16 cellular contexts compared by ENCODE assay signal in genomic region chr5:141479776-141480175, GRCh38. TPM values are rescaled to one million over a fixed set of nuclear protein-coding genes. Genes with fewer than 3 reads are reported as not detected.
DNase-seq lines count a peak whose midpoint lies in the region; ATAC-seq and TF ChIP-seq lines count a peak whose summit lies in the region.
"Had no signal": no experiment of that assay in that cellular context is flagged by ENCODE, and none has a peak within 500 bp of the region (broad histone marks: within the 10 kb centered on the region; RNA-seq: fewer than 3 reads in every experiment).

No MANE protein-coding gene starts in this region.

- H3K36me3 Mint-ChIP-seq in progenitor cell of endocrine pancreas (ENCODE audit: insufficient read depth) = peaks cover 8% of the 10 kb centered on the region

- ATAC-seq in Right ventricle myocardium superior (ENCODE audit: poor library complexity) = no peak
- ATAC-seq in upper lobe of right lung = no peak
- ATAC-seq in HG02885 (IDR thresholded peaks at IDR 0.05; ENCODE audit: poor library complexity, unreplicated experiment) = no peak
- ATAC-seq: activated CD4-positive, alpha-beta T cell treated with anti-CD3 and anti-CD28 coated beads for 36 hours had no signal

- H3K27me3 ChIP-seq in left ventricle myocardium inferior (ENCODE audit: low read depth) (no peaks in the 10 kb centered on the region), upper lobe of right lung (peaks cover 9% of the 10 kb centered on the region)
- H3K27me3 ChIP-seq: uterus had no signal

- H3K9me3 Mint-ChIP-seq in progenitor cell of endocrine pancreas (ENCODE audit: low read depth) = peaks cover 6% of the 10 kb centered on the region

- peaks cover 22% of the 10 kb centered on the region for H3K4me1 Mint-ChIP-seq in progenitor cell of endocrine pancreas (ENCODE audit: low read depth)

- no peaks in the 10 kb centered on the region for H3K36me3 ChIP-seq in left ventricle myocardium inferior
- H3K36me3 ChIP-seq in upper lobe of right lung = no peaks in the 10 kb centered on the region
- H3K36me3 ChIP-seq: uterus had no signal

- intact Hi-C loops in left ventricle myocardium inferior (cut with micrococcal nuclease) (no loop called here), Right ventricle myocardium superior (cut with DNase I) (no loop called here), upper lobe of right lung (cut with DNase I) (no loop called here)

- TF ChIP-seq CTCF in left ventricle myocardium inferior (IDR thresholded peaks at IDR 0.05; ENCODE audit: borderline replicate concordance) = no peak
- TF ChIP-seq CTCF in upper lobe of right lung (IDR thresholded peaks at IDR 0.05) = no peak
- no peak for TF ChIP-seq CTCF in progenitor cell of endocrine pancreas (IDR thresholded peaks at IDR 0.05; ENCODE audit: unreplicated experiment)

- no peak overlapping the region for H3K27ac ChIP-seq in left ventricle myocardium inferior (replicated peaks)
- no peak overlapping the region for H3K27ac ChIP-seq in upper lobe of right lung
- H3K27ac ChIP-seq: uterus had no signal

- H3K4me3 Mint-ChIP-seq in progenitor cell of endocrine pancreas (ENCODE audit: low read depth) = no peak overlapping the region
- H3K4me3 Mint-ChIP-seq: activated CD4-positive, alpha-beta T cell treated with anti-CD3 and anti-CD28 coated beads for 36 hours had no signal

- peak overlapping the region; percentile 73 for H3K4me3 ChIP-seq in left ventricle myocardium inferior
- H3K4me3 ChIP-seq in upper lobe of right lung = peak overlapping the region; percentile 64

- no peaks in the 10 kb centered on the region for H3K9me3 ChIP-seq in left ventricle myocardium inferior (replicated peaks)
- no peaks in the 10 kb centered on the region for H3K9me3 ChIP-seq in upper lobe of right lung
- H3K9me3 ChIP-seq: uterus had no signal

- DNase-seq in left ventricle myocardium inferior = no peak
- DNase-seq in Right ventricle myocardium superior = no peak
- peak; percentile 34 for DNase-seq in fibroblast of gingiva (ENCODE audit: low read depth)
- no peak for DNase-seq in upper lobe of right lung
- DNase-seq in progenitor cell of endocrine pancreas (ENCODE audit: low spot score, unreplicated experiment) = no peak
- DNase-seq: activated CD4-positive, alpha-beta T cell treated with anti-CD3 and anti-CD28 coated beads for 36 hours; amygdala; midbrain; NCI-H1092; NCI-H345; posterior cingulate gyrus; stimulated activated CD4-positive, alpha-beta T cell treated with anti-CD3 and anti-CD28 coated beads, Interleukin-2, amount 100 ng/mL, for 24 hours; T-helper 2 cell; uterus had no signal

- peaks cover 82% of the 10 kb centered on the region for H3K4me1 ChIP-seq in left ventricle myocardium inferior
- H3K4me1 ChIP-seq in upper lobe of right lung = peaks cover 36% of the 10 kb centered on the region

- H3K27me3 Mint-ChIP-seq in progenitor cell of endocrine pancreas = peaks cover 29% of the 10 kb centered on the region

- no peak overlapping the region for H3K27ac Mint-ChIP-seq in progenitor cell of endocrine pancreas
- H3K27ac Mint-ChIP-seq: activated CD4-positive, alpha-beta T cell treated with anti-CD3 and anti-CD28 coated beads for 36 hours had no signal

RNA-seq across cellular contexts. Expression of gene PCDHGC3, which starts 4.0 kb away (rescaled TPM):
- 15.6 TPM for total RNA-seq in left ventricle myocardium inferior
- 17.1 TPM for total RNA-seq in Right ventricle myocardium superior
- 109 TPM for total RNA-seq in upper lobe of right lung
- total RNA-seq in progenitor cell of endocrine pancreas = 25.8 and 29.7 TPM in 2 replicates

RNA-seq across cellular contexts. Expression of gene PCDHGC4, which starts 5.1 kb away (rescaled TPM):
- total RNA-seq in left ventricle myocardium inferior (1.8 TPM), Right ventricle myocardium superior (3.0 TPM), upper lobe of right lung (1.8 TPM), progenitor cell of endocrine pancreas (3.0 and 3.8 TPM in 2 replicates)
- total RNA-seq: activated CD4-positive, alpha-beta T cell treated with anti-CD3 and anti-CD28 coated beads for 36 hours; HT-29 had no signal

RNA-seq across cellular contexts. Expression of gene PCDHGC5, which starts 9.1 kb away (rescaled TPM):
- total RNA-seq in left ventricle myocardium inferior (2.9 TPM), Right ventricle myocardium superior (3.0 TPM), upper lobe of right lung (1.4 TPM), progenitor cell of endocrine pancreas (1.2 and 1.3 TPM in 2 replicates)
- total RNA-seq: activated CD4-positive, alpha-beta T cell treated with anti-CD3 and anti-CD28 coated beads for 36 hours had no signal

RNA-seq across cellular contexts. Expression of gene PCDHGA12, which starts 49.5 kb away (rescaled TPM):
- total RNA-seq in left ventricle myocardium inferior (4.8 TPM), Right ventricle myocardium superior (4.9 TPM), upper lobe of right lung (7.6 TPM), progenitor cell of endocrine pancreas (2.9 and 3.2 TPM in 2 replicates)

RNA-seq across cellular contexts. Expression of gene PCDHGA11, which starts 58.9 kb away (rescaled TPM):
- total RNA-seq in left ventricle myocardium inferior = 3.8 TPM
- 5.1 TPM for total RNA-seq in Right ventricle myocardium superior
- 2.6 TPM for total RNA-seq in upper lobe of right lung
- total RNA-seq in progenitor cell of endocrine pancreas = 3.1 and 3.3 TPM in 2 replicates
